ENCODE assay signal across 23 cellular contexts in the genomic region with DNA sequence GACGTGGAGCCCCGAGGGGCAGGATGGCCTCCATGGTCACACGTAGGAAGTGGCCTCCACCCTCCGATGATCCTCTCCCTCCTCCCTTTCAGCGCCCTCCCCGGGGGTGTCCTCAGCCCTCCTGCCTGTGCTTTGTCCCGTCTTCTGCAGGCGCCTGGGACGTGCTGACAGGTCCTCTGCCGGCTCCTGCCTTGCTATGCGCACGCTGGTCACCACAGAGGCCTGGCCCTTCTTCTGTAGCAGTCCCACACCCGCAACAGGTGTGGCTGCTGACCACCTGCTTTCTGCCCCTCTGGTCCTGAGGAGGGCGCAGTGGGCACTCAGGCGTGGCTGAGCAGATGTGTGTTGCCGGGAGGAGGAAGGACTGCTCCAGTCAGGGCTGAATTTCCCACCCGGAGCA. TPM values are rescaled to one million over a fixed set of nuclear protein-coding genes. Genes with fewer than 3 reads are reported as not detected.
DNase-seq lines count a peak whose midpoint lies in the region; ATAC-seq, FAIRE-seq and TF ChIP-seq lines count a peak whose summit lies in the region.
"Had no signal": no experiment of that assay in that cellular context is flagged by ENCODE, and none has a peak within 500 bp of the region (broad histone marks: within the 10 kb centered on the region; RNA-seq: fewer than 3 reads in every experiment).

No MANE protein-coding gene starts in this region.

- no peak for TF ChIP-seq RAD21 in HepG2 (CRISPR knock-in tag; IDR thresholded peaks at IDR 0.05)

- H3K4me3 ChIP-seq in BLaER1 treated with 17β-estradiol and CSF1 and Interleukin-3, amounts not matched to agents 10 nM and 100 nM: no peak overlapping the region; a peak in 1 of 20 replicates
- no peak overlapping the region for H3K4me3 ChIP-seq in heart left ventricle
- H3K4me3 ChIP-seq in HepG2 (replicated peaks in 1 of 3; ENCODE audit: insufficient read depth in 1 of 3, low read depth in 2 of 3, low read length in 3 of 3): no peak overlapping the region
- H3K4me3 ChIP-seq: A549, GM23248, PC-9 had no signal

- peaks cover 21 to 25% (median 23%) of the 10 kb centered on the region in 11 experiments for H3K9me3 ChIP-seq in BLaER1 treated with 17β-estradiol and CSF1 and Interleukin-3, amounts not matched to agents 10 nM and 100 nM (replicated peaks in 1 of 11)
- H3K9me3 ChIP-seq in heart left ventricle (peaks cover 0 to 18% (median 13%) of the 10 kb centered on the region in 12 donors), HepG2 (ENCODE audit: low read length) (peaks cover 6% of the 10 kb centered on the region; the same call in 1 of the 2 replicates)

- H3K27ac ChIP-seq in BLaER1 treated with 17β-estradiol and CSF1 and Interleukin-3, amounts not matched to agents 10 nM and 100 nM: peak overlapping the region in 3 of 11 experiments; percentile 14 to 51 (median 17); a peak in 4 of 22 replicates
- peak overlapping the region in 6 of 12 donors; percentile 2 to 34 (median 23) for H3K27ac ChIP-seq in heart left ventricle
- no peak overlapping the region for H3K27ac ChIP-seq in HepG2 (ENCODE audit: extremely low read length, insufficient read depth, low read length)
- H3K27ac ChIP-seq: A549, GM23248, PC-9 had no signal

- H3K9ac ChIP-seq in BLaER1 treated with 17β-estradiol and CSF1 and Interleukin-3, amounts not matched to agents 10 nM and 100 nM: peak overlapping the region in 7 of 11 experiments; percentile 8 to 61 (median 30); a peak in 10 of 22 replicates
- no peak overlapping the region for H3K9ac ChIP-seq in HepG2 (ENCODE audit: insufficient read depth, low read depth, low read length)
- H3K9ac ChIP-seq: GM23248 had no signal

- ATAC-seq in heart left ventricle (peak; percentile 39 to 72 (median 54)), HepG2 (no peak)
- ATAC-seq: A549, SK-N-SH treated with all-trans-retinoic acid at 6 μM for 48 hours had no signal

- CTCF ChIA-PET in HepG2 (lab: Yijun Ruan, JAX; ENCODE audit: low intra/inter-chr PET ratio, low total read pairs): no interaction called here

- in situ Hi-C loops in HepG2 (cut with HindIII; ENCODE audit: extremely low pct_ligation_motif_present, low pct_unique_long_range_greater_than_20kb): no loop called here

- BruUV-seq in HepG2 (replicated peaks; lab: Mats Ljungman, UMichigan): no TSS peak

- H3K4me1 ChIP-seq in BLaER1 treated with 17β-estradiol and CSF1 and Interleukin-3, amounts not matched to agents 10 nM and 100 nM: peaks cover 41 to 75% (median 68%) of the 10 kb centered on the region in 10 experiments
- H3K4me1 ChIP-seq in heart left ventricle: peaks cover 3 to 38% (median 24%) of the 10 kb centered on the region in 12 donors
- H3K4me1 ChIP-seq in HepG2 (ENCODE audit: insufficient read depth, low read length): no peaks in the 10 kb centered on the region
- H3K4me1 ChIP-seq: Caco-2 had no signal

- TF ChIP-seq EP300 in HepG2 (IDR thresholded peaks at IDR 0.05; ENCODE audit: low read depth in 2 of 2, low read length in 2 of 2) (no peak), HepG2 (CRISPR knock-in tag; IDR thresholded peaks at IDR 0.05; ENCODE audit: borderline replicate concordance) (no peak)

- TF ChIP-seq CTCF in heart left ventricle (IDR thresholded peaks at IDR 0.05) (no peak), HepG2 (CRISPR knock-in tag; IDR thresholded peaks at IDR 0.05) (no peak), GM10266 (IDR thresholded peaks at IDR 0.05; ENCODE audit: control insufficient read depth, insufficient read depth, low read depth, missing control alignments) (no peak)

- FAIRE-seq in HepG2 (lab: Jason Lieb, UNC): no peak
- FAIRE-seq: A549, GM12892 had no signal

- TF ChIP-seq POLR2A in heart left ventricle (IDR thresholded peaks at IDR 0.05): no peak
- TF ChIP-seq POLR2A in HepG2 (IDR thresholded peaks at IDR 0.05; ENCODE audit: insufficient read depth in 1 of 2, low read depth in 2 of 2, low read length in 2 of 2): no peak

- H3K27me3 ChIP-seq in BLaER1 treated with 17β-estradiol and CSF1 and Interleukin-3, amounts not matched to agents 10 nM and 100 nM: peaks cover 0 to 17% (median 0%) of the 10 kb centered on the region in 11 experiments; a peak in 3 of 22 replicates
- H3K27me3 ChIP-seq in heart left ventricle (no peaks in the 10 kb centered on the region), HepG2 (ENCODE audit: control insufficient read depth in 1 of 2, insufficient read depth in 2 of 2, low read length in 2 of 2) (no peaks in the 10 kb centered on the region)

- peaks cover 0 to 74% (median 30%) of the 10 kb centered on the region in 11 experiments; a peak in 16 of 22 replicates for H4K20me1 ChIP-seq in BLaER1 treated with 17β-estradiol and CSF1 and Interleukin-3, amounts not matched to agents 10 nM and 100 nM
- 0 out of 2 replicates have a peak, but pooled peaks cover 3% of the 10 kb centered on the region for H4K20me1 ChIP-seq in HepG2 (ENCODE audit: insufficient read depth, low read length)

- H3K4me2 ChIP-seq in BLaER1 treated with 17β-estradiol and CSF1 and Interleukin-3, amounts not matched to agents 10 nM and 100 nM: peak overlapping the region; percentile 59 to 93 (median 82)
- H3K4me2 ChIP-seq in HepG2 (ENCODE audit: low read depth, low read length): no peak overlapping the region
- H3K4me2 ChIP-seq: A549, PC-9 had no signal

- DNase-seq in NCI-H69 (lab: John Stamatoyannopoulos, UW) (peak; percentile 14), heart left ventricle (peak in 4 of 5 donors; percentile 35 to 78 (median 72)), HepG2 (ENCODE audit: low spot score) (no peak), middle frontal gyrus (ENCODE audit: extremely low spot score, low spot score) (no peak), GM10266 (ENCODE audit: extremely low spot score) (no peak), NCI-H1417 (lab: John Stamatoyannopoulos, UW) (no peak), NCI-H446 (lab: John Stamatoyannopoulos, UW) (no peak)
- DNase-seq: Caco-2; CD4-positive, CD25-positive, alpha-beta regulatory T cell; DMS 273 treated with DMSO at 0.1 percent for 48 hours; DND-41; GM23248; HCEC 1CT; NCI-H1105; NCI-H2081; NCI-H446 treated with DMSO at 0.1 percent for 48 hours; NCI-H526 treated with DMSO at 0.1 percent for 48 hours; PC-9; RPMI8226 had no signal

- no peaks in the 10 kb centered on the region for H3K79me2 ChIP-seq in HepG2 (ENCODE audit: insufficient read depth, low read length)

- H2AFZ ChIP-seq in HepG2 (ENCODE audit: low read length): no peak overlapping the region
- H2AFZ ChIP-seq: GM23248, PC-9 had no signal

- H3K36me3 ChIP-seq in BLaER1 treated with 17β-estradiol and CSF1 and Interleukin-3, amounts not matched to agents 10 nM and 100 nM: peaks cover 24 to 81% (median 53%) of the 10 kb centered on the region in 11 experiments
- H3K36me3 ChIP-seq in heart left ventricle (peaks cover 4 to 76% (median 62%) of the 10 kb centered on the region in 9 donors), HepG2 (replicated peaks in 1 of 2; ENCODE audit: control insufficient read depth in 1 of 2, insufficient read depth in 2 of 2, low read length in 2 of 2) (peaks cover 53 to 80% of the 10 kb centered on the region in 2 experiments)

- WGBS in heart left ventricle, 4 donors: 34 to 48% (median 43%) methylated on average over 14 to 17 of the region's 17 CpGs
- 97% methylated on average over 15 of the region's 17 CpGs for WGBS in HepG2 (ENCODE audit: low lambda C conversion rate)

- POLR2A ChIA-PET in HepG2 (lab: Yijun Ruan, JAX): no interaction called here

- intact Hi-C loops in heart left ventricle (cut with DNase I): no loop called here
- intact Hi-C loops in HepG2 (cut with micrococcal nuclease; ENCODE audit: unreplicated experiment): no loop called here

RNA-seq across cellular contexts. Expression of a gene that starts 27.7 kb away (rescaled TPM):
- total RNA-seq in heart left ventricle (10 to 100 TPM; 72.9 to 93.8 (median 81.7) TPM), HepG2 (2016; rRNA removed; fragmentation: Illumina TruSeq; extraction: Trizol) (83.4 and 116 TPM in 2 replicates)
- polyA plus RNA-seq in heart left ventricle (10 to 100 TPM; 23.2 to 37.9 TPM), HepG2 (2011; rRNA removed) (30.9 and 41.2 TPM in 2 replicates)
- 49.8 and 56.0 TPM in 2 replicates for total RNA-seq in HepG2 (2016; cell fraction: cytosol; rRNA removed; fragmentation: Illumina TruSeq; extraction: Trizol; ENCODE audit: low read depth)
- 85.1 and 111 TPM in 2 replicates for total RNA-seq in HepG2 (2016; cell fraction: insoluble cytoplasmic fraction; rRNA removed; fragmentation: Illumina TruSeq; extraction: Trizol)
- total RNA-seq in HepG2 (2016; cell fraction: membrane; rRNA removed; fragmentation: Illumina TruSeq; extraction: Trizol): 37.5 and 46.3 TPM in 2 replicates
- 111 and 115 TPM in 2 replicates for total RNA-seq in HepG2 (2016; cell fraction: nucleus; rRNA removed; fragmentation: Illumina TruSeq; extraction: Trizol)
- polyA plus RNA-seq in HepG2 (2011; cell fraction: cytosol; rRNA removed): 18.1 and 20.9 TPM in 2 replicates
- 63.6 and 74.5 TPM in 2 replicates for polyA plus RNA-seq in HepG2 (2011; cell fraction: nucleus; rRNA removed)
- 32.1 and 33.2 TPM in 2 replicates for polyA plus RNA-seq in HepG2 (2012)
- 1.3 and 1.9 TPM in 2 replicates for polyA plus RNA-seq in HepG2 (2016; cell fraction: cytosol; fragmentation: Illumina TruSeq; extraction: Trizol; ENCODE audit: low read depth)
- polyA plus RNA-seq in HepG2 (2016; cell fraction: insoluble cytoplasmic fraction; fragmentation: Illumina TruSeq; extraction: Trizol; ENCODE audit: low read depth): 58.4 and 61.6 TPM in 2 replicates
- 5.5 and 6.1 TPM in 2 replicates for polyA plus RNA-seq in HepG2 (2016; cell fraction: membrane; fragmentation: Illumina TruSeq; extraction: Trizol; ENCODE audit: low read depth)
- polyA plus RNA-seq in HepG2 (2016; cell fraction: nucleus; fragmentation: Illumina TruSeq; extraction: Trizol; ENCODE audit: insufficient read depth, low read depth): 79.2 and 84.2 TPM in 2 replicates
- 80.8 and 126 TPM in 2 replicates for polyA minus RNA-seq in HepG2 (2011; rRNA and poly(A)+ RNA removed; ENCODE audit: low replicate concordance)
- polyA minus RNA-seq in HepG2 (2011; cell fraction: cytosol; rRNA and poly(A)+ RNA removed): 50.9 and 56.9 TPM in 2 replicates
- polyA minus RNA-seq in HepG2 (2011; cell fraction: nucleus; rRNA and poly(A)+ RNA removed): 188 and 194 TPM in 2 replicates

Comparison
In these comparisons a context has a peak if more than half of its experiments do, and no peak if none do; other contexts are left out.
1. DNase-seq: peak in NCI-H69 (single experiment) and heart left ventricle (4 of 5); none in HepG2 (single experiment), middle frontal gyrus (single experiment), GM10266 (single experiment), NCI-H1417 (0 of 3) and NCI-H446 (0 of 2).